1 cellular context compared by ENCODE assay signal in genomic region chr6:28250747-28251146, GRCh38.
TF ChIP-seq lines count a peak whose summit lies in the region.

No MANE protein-coding gene starts in this region.

TF ChIP-seq in H1, 55 proteins besides CTCF, POLR2A, EP300 and RAD21:
- TF ChIP-seq EGR1 (IDR thresholded peaks at IDR 0.05; ENCODE audit: borderline replicate concordance, low read depth, low read length) (no peak), RBBP5 (IDR thresholded peaks at IDR 0.05; ENCODE audit: borderline replicate concordance, low read depth, low read length) (no peak), SP4 (IDR thresholded peaks at IDR 0.05; ENCODE audit: low read length) (no peak), SP1 (IDR thresholded peaks at IDR 0.05; ENCODE audit: low read depth, low read length) (no peak), JUND (IDR thresholded peaks at IDR 0.05; ENCODE audit: low read length) (no peak), RNF2 (IDR thresholded peaks at IDR 0.05; ENCODE audit: borderline replicate concordance, low read depth, low read length, missing control alignments, poor library complexity, severe bottlenecking) (no peak), YY1 (IDR thresholded peaks at IDR 0.05; ENCODE audit: low read depth, low read length) (no peak), TCF12 (IDR thresholded peaks at IDR 0.05; ENCODE audit: low read depth, low read length) (no peak), BRCA1 (IDR thresholded peaks at IDR 0.05; ENCODE audit: low read depth, low read length) (no peak)
- TF ChIP-seq, protein P1, sequence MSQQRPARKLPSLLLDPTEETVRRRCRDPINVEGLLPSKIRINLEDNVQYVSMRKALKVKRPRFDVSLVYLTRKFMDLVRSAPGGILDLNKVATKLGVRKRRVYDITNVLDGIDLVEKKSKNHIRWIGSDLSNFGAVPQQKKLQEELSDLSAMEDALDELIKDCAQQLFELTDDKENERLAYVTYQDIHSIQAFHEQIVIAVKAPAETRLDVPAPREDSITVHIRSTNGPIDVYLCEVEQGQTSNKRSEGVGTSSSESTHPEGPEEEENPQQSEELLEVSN (IDR thresholded peaks at IDR 0.05) = no peak
